In genomic region chr12:5655120-5655519, GRCh38 we compare ENCODE assay signal across 33 cellular contexts.
DNase-seq lines count a peak whose midpoint lies in the region; ATAC-seq, FAIRE-seq and TF ChIP-seq lines count a peak whose summit lies in the region.
"Had no signal": no experiment of that assay in that cellular context is flagged by ENCODE, and none has a peak within 500 bp of the region (broad histone marks: within the 10 kb centered on the region; RNA-seq: fewer than 3 reads in every experiment).

No MANE protein-coding gene starts in this region.

- no peak for TF ChIP-seq CTCF in mucosa of descending colon (IDR thresholded peaks at IDR 0.05)

- no peaks in the 10 kb centered on the region for H3K36me3 ChIP-seq in mucosa of descending colon (ENCODE audit: low read depth)
- H3K36me3 ChIP-seq in small intestine (ENCODE audit: control insufficient read depth in 2 of 2, insufficient read depth in 2 of 2, low read length in 2 of 2) = no peaks in the 10 kb centered on the region
- H3K36me3 ChIP-seq: BE2C; BLaER1; BLaER1 treated with 17β-estradiol and CSF1 and Interleukin-3, amounts not matched to agents 10 nM and 100 nM had no signal

- H3K4me3 ChIP-seq in mucosa of descending colon (no peak overlapping the region), small intestine (ENCODE audit: low read depth in 1 of 2, low read length in 2 of 2) (no peak overlapping the region)
- H3K4me3 ChIP-seq: A549; BLaER1; BLaER1 treated with 17β-estradiol and CSF1 and Interleukin-3, amounts not matched to agents 10 nM and 100 nM had no signal

- no peak overlapping the region for H3K27ac ChIP-seq in small intestine (ENCODE audit: low read depth in 1 of 2, low read length in 1 of 2)
- H3K27ac ChIP-seq: 22Rv1; A549; BLaER1; BLaER1 treated with 17β-estradiol and CSF1 and Interleukin-3, amounts not matched to agents 10 nM and 100 nM; C4-2B had no signal

- intact Hi-C loops in left colon (cut with DNase I, micrococcal nuclease) (no loop called here), mucosa of descending colon (cut with DNase I, micrococcal nuclease) (no loop called here)

- H3K4me1 ChIP-seq in mucosa of descending colon (ENCODE audit: low read depth) (peaks cover 5% of the 10 kb centered on the region), small intestine (ENCODE audit: control insufficient read depth in 2 of 2, insufficient read depth in 1 of 2, low read depth in 1 of 2, low read length in 1 of 2) (peaks cover 5 to 10% of the 10 kb centered on the region in 2 donors)
- H3K4me1 ChIP-seq: A549; BE2C; BLaER1; BLaER1 treated with 17β-estradiol and CSF1 and Interleukin-3, amounts not matched to agents 10 nM and 100 nM; Caco-2 had no signal

- ATAC-seq in left colon (peak; percentile 66), mucosa of descending colon (peak; percentile 37), HG02885 (IDR thresholded peaks at IDR 0.05; ENCODE audit: poor library complexity, unreplicated experiment) (no peak), HG03571 (IDR thresholded peaks at IDR 0.05; ENCODE audit: unreplicated experiment) (no peak)
- ATAC-seq: A549; CD8-positive, alpha-beta T cell had no signal

- H3K27me3 ChIP-seq in small intestine (ENCODE audit: control insufficient read depth in 2 of 2, insufficient read depth in 2 of 2, low read length in 2 of 2) = no peaks in the 10 kb centered on the region
- H3K27me3 ChIP-seq: BE2C; BLaER1; BLaER1 treated with 17β-estradiol and CSF1 and Interleukin-3, amounts not matched to agents 10 nM and 100 nM had no signal

- DNase-seq in left colon (no peak), mucosa of descending colon (no peak), small intestine (peak; percentile 63)
- DNase-seq in activated T-cell treated with anti-CD3 and anti-CD28 coated beads, Interleukin-2, amount 50 U/mL, for 1 hour = no peak
- DNase-seq: 8988T; ACHN; AML-193; BE2C; C1 segment of cervical spinal cord; Caco-2; Calu3; CD4-positive, alpha-beta memory T cell; CD4-positive, alpha-beta T cell; CD4-positive, CD25-positive, alpha-beta regulatory T cell; CD8-positive, alpha-beta memory T cell; CD8-positive, alpha-beta T cell; COR-L47; DMS 273 treated with DMSO at 0.1 percent for 48 hours; DMS153; DMS53; DMS79; DMS79 treated with DMSO at 0.1 percent for 48 hours; DND-41; EL had no signal

- FAIRE-seq in small intestine (lab: Jason Lieb, UNC) = no peak
- FAIRE-seq: A204.1, A549, D721Med had no signal

- WGBS in small intestine, 3 donors = 12 to 55% (median 23%) methylated on average over 3 of the region's 3 CpGs

- H3K9me3 ChIP-seq in mucosa of descending colon (no peaks in the 10 kb centered on the region), small intestine (ENCODE audit: control insufficient read depth, low read depth) (no peaks in the 10 kb centered on the region)
- H3K9me3 ChIP-seq: A549, BE2C, Caco-2 had no signal

Comparison
In these comparisons a context has a peak if more than half of its experiments do, and no peak if none do; other contexts are left out.
1. ATAC-seq: peak in left colon (single experiment) and mucosa of descending colon (single experiment); none in HG02885 (single experiment) and HG03571 (single experiment).